In the genomic region with DNA sequence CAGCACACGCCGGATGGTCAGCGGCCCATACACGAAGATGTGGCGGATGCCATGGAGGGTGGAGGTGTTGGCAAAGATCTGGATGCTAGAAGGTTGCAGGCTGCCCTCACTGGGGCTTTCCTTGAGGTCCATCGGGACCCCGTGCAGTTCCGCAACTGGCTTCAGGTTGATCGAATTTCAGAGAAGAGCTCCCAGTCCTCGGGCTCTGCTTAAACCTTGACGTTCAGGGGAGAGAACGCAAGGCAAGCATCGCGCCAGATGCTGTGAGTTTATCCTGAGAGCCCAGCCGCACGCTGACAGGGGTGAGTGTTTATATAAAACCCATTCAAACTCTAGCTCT, we compare ENCODE assay signal across 25 cellular contexts.
DNase-seq lines count a peak whose midpoint lies in the region; ATAC-seq and TF ChIP-seq lines count a peak whose summit lies in the region.
"Had no signal": no experiment of that assay in that cellular context is flagged by ENCODE, and none has a peak within 500 bp of the region (broad histone marks: within the 10 kb centered on the region; RNA-seq: fewer than 3 reads in every experiment).

No MANE protein-coding gene starts in this region.

- H3K4me3 Mint-ChIP-seq in brain (peak overlapping the region; percentile 78 to 83 (median 80)), progenitor cell of endocrine pancreas (ENCODE audit: low read depth) (peak overlapping the region; percentile 33)
- H3K4me3 Mint-ChIP-seq: activated T-helper 17 cell treated with anti-CD3 and anti-CD28 coated beads, Interleukin-2, amount 50 U/mL, for 72 hours; effector memory CD8-positive, alpha-beta T cell; HFFc6; natural killer cell treated with Interleukin-12 subunit alpha and Interleukin-12 subunit beta and Interleukin-15 and Interleukin-18, amount 100 ng/mL, for 72 hours; stimulated activated effector memory CD8-positive, alpha-beta T cell treated with anti-CD3 and anti-CD28 coated beads, Interleukin-12 subunit alpha, Interleukin-12 subunit beta, amount 100 ng/mL, for 72 hours had no signal

- H3K27ac ChIP-seq in HUES48 (ENCODE audit: low read depth, low read length) = peak overlapping the region; percentile 97
- H3K27ac ChIP-seq: esophagus muscularis mucosa, foreskin keratinocyte, heart right ventricle had no signal

- peak overlapping the region; percentile 61 for H3K4me3 ChIP-seq in HUES48 (ENCODE audit: low read depth, low read length)
- H3K4me3 ChIP-seq in iPS-15b (ENCODE audit: low read depth, low read length) = peak overlapping the region; percentile 61
- H3K4me3 ChIP-seq: esophagus muscularis mucosa had no signal

- H3K9me3 Mint-ChIP-seq in brain (peaks cover 0 to 9% (median 4%) of the 10 kb centered on the region in 5 experiments), progenitor cell of endocrine pancreas (ENCODE audit: low read depth) (no peaks in the 10 kb centered on the region)
- H3K9me3 Mint-ChIP-seq: effector memory CD8-positive, alpha-beta T cell; natural killer cell treated with Interleukin-12 subunit alpha and Interleukin-12 subunit beta and Interleukin-15 and Interleukin-18, amount 100 ng/mL, for 72 hours; stimulated activated effector memory CD8-positive, alpha-beta T cell treated with anti-CD3 and anti-CD28 coated beads, Interleukin-12 subunit alpha, Interleukin-12 subunit beta, amount 100 ng/mL, for 72 hours had no signal

- H3K36me3 ChIP-seq in HUES48 (ENCODE audit: control insufficient read depth, insufficient read depth, low read length) (no peaks in the 10 kb centered on the region), iPS-15b (ENCODE audit: control insufficient read depth, insufficient read depth, low read length) (no peaks in the 10 kb centered on the region)
- H3K36me3 ChIP-seq: esophagus muscularis mucosa, heart right ventricle had no signal

- H3K9me3 ChIP-seq in HUES48 (ENCODE audit: control insufficient read depth, insufficient read depth, low read length) (no peaks in the 10 kb centered on the region), iPS-15b (ENCODE audit: control insufficient read depth, insufficient read depth, low read length) (no peaks in the 10 kb centered on the region)
- H3K9me3 ChIP-seq: esophagus muscularis mucosa had no signal

- peaks cover 27% of the 10 kb centered on the region for H3K27me3 ChIP-seq in HUES48 (ENCODE audit: control insufficient read depth, insufficient read depth, low read length)
- peaks cover 18% of the 10 kb centered on the region for H3K27me3 ChIP-seq in iPS-15b (ENCODE audit: control insufficient read depth, insufficient read depth, low read length)

- peak overlapping the region; percentile 75 for H3K9ac ChIP-seq in HUES48 (ENCODE audit: low read depth, low read length)
- H3K9ac ChIP-seq in iPS-15b (ENCODE audit: low read depth, low read length) = no peak overlapping the region

- TF ChIP-seq CTCF in brain (conservative IDR thresholded peaks at IDR 0.05) = no peak
- no peak for TF ChIP-seq CTCF in progenitor cell of endocrine pancreas (IDR thresholded peaks at IDR 0.05; ENCODE audit: unreplicated experiment)

- no peak for DNase-seq in progenitor cell of endocrine pancreas (ENCODE audit: low spot score, unreplicated experiment)
- DNase-seq: activated CD4-positive, alpha-beta T cell treated with anti-CD3 and anti-CD28 coated beads, Interleukin-2, amount 50 U/mL, for 4 hours; activated CD8-positive, alpha-beta memory T cell treated with anti-CD3 and anti-CD28 coated beads, Interleukin-2, amount 50 U/mL, for 4 hours; activated naive CD4-positive, alpha-beta T cell treated with anti-CD3 and anti-CD28 coated beads, Interleukin-2, amount 50 U/mL, for 16 hours; COR-L47; effector memory CD8-positive, alpha-beta T cell; foreskin keratinocyte; heart right ventricle; HFFc6; NCI-H1092 treated with DMSO at 0.1 percent for 48 hours; NCI-H187; NCI-H526 treated with DMSO at 0.1 percent for 48 hours; stimulated activated CD4-positive, alpha-beta T cell treated with anti-CD3 and anti-CD28 coated beads, Interleukin-12 subunit alpha, Interleukin-12 subunit beta, amount 100 ng/mL, for 4 hours; stimulated activated CD4-positive, alpha-beta T cell treated with anti-CD3 and anti-CD28 coated beads, Interleukin-4, amount 100 ng/mL, for 1 hour; T-helper 1 cell had no signal

- H3K36me3 Mint-ChIP-seq in brain = no peaks in the 10 kb centered on the region
- H3K36me3 Mint-ChIP-seq in progenitor cell of endocrine pancreas (ENCODE audit: insufficient read depth) = no peaks in the 10 kb centered on the region
- H3K36me3 Mint-ChIP-seq: natural killer cell treated with Interleukin-12 subunit alpha and Interleukin-12 subunit beta and Interleukin-15 and Interleukin-18, amount 100 ng/mL, for 72 hours; stimulated activated effector memory CD8-positive, alpha-beta T cell treated with anti-CD3 and anti-CD28 coated beads, Interleukin-12 subunit alpha, Interleukin-12 subunit beta, amount 100 ng/mL, for 72 hours had no signal

- ATAC-seq in HG02588 (IDR thresholded peaks at IDR 0.05; ENCODE audit: unreplicated experiment) (no peak), HG02763 (IDR thresholded peaks at IDR 0.05; ENCODE audit: unreplicated experiment) (no peak), GM21825 (IDR thresholded peaks at IDR 0.05; ENCODE audit: unreplicated experiment) (no peak)
- ATAC-seq: activated T-helper 17 cell treated with anti-CD3 and anti-CD28 coated beads, Interleukin-2, amount 50 U/mL, for 72 hours; effector memory CD8-positive, alpha-beta T cell; heart right ventricle; stimulated activated effector memory CD8-positive, alpha-beta T cell treated with anti-CD3 and anti-CD28 coated beads, Interleukin-12 subunit alpha, Interleukin-12 subunit beta, amount 100 ng/mL, for 72 hours had no signal

- H3K27me3 Mint-ChIP-seq in brain = peaks cover 58% of the 10 kb centered on the region
- H3K27me3 Mint-ChIP-seq in progenitor cell of endocrine pancreas = peaks cover 72% of the 10 kb centered on the region

- H3K4me1 ChIP-seq in HUES48 (ENCODE audit: control insufficient read depth, insufficient read depth, low read length) (peaks cover 36% of the 10 kb centered on the region), iPS-15b (ENCODE audit: control insufficient read depth, insufficient read depth, low read length) (peaks cover 14% of the 10 kb centered on the region)
- H3K4me1 ChIP-seq: foreskin keratinocyte had no signal

- H3K4me1 Mint-ChIP-seq in brain (peaks cover 56% of the 10 kb centered on the region), progenitor cell of endocrine pancreas (ENCODE audit: low read depth) (peaks cover 4% of the 10 kb centered on the region)
- H3K4me1 Mint-ChIP-seq: activated T-helper 17 cell treated with anti-CD3 and anti-CD28 coated beads, Interleukin-2, amount 50 U/mL, for 72 hours had no signal

- peak overlapping the region in 2 of 5 experiments; percentile 21 to 31 for H3K27ac Mint-ChIP-seq in brain
- H3K27ac Mint-ChIP-seq in progenitor cell of endocrine pancreas = no peak overlapping the region
- H3K27ac Mint-ChIP-seq: activated T-helper 17 cell treated with anti-CD3 and anti-CD28 coated beads, Interleukin-2, amount 50 U/mL, for 72 hours; effector memory CD8-positive, alpha-beta T cell; HFFc6; natural killer cell treated with Interleukin-12 subunit alpha and Interleukin-12 subunit beta and Interleukin-15 and Interleukin-18, amount 100 ng/mL, for 72 hours; stimulated activated effector memory CD8-positive, alpha-beta T cell treated with anti-CD3 and anti-CD28 coated beads, Interleukin-12 subunit alpha, Interleukin-12 subunit beta, amount 100 ng/mL, for 72 hours had no signal
